ENCODE assay signal across 8 cellular contexts in the genomic region with DNA sequence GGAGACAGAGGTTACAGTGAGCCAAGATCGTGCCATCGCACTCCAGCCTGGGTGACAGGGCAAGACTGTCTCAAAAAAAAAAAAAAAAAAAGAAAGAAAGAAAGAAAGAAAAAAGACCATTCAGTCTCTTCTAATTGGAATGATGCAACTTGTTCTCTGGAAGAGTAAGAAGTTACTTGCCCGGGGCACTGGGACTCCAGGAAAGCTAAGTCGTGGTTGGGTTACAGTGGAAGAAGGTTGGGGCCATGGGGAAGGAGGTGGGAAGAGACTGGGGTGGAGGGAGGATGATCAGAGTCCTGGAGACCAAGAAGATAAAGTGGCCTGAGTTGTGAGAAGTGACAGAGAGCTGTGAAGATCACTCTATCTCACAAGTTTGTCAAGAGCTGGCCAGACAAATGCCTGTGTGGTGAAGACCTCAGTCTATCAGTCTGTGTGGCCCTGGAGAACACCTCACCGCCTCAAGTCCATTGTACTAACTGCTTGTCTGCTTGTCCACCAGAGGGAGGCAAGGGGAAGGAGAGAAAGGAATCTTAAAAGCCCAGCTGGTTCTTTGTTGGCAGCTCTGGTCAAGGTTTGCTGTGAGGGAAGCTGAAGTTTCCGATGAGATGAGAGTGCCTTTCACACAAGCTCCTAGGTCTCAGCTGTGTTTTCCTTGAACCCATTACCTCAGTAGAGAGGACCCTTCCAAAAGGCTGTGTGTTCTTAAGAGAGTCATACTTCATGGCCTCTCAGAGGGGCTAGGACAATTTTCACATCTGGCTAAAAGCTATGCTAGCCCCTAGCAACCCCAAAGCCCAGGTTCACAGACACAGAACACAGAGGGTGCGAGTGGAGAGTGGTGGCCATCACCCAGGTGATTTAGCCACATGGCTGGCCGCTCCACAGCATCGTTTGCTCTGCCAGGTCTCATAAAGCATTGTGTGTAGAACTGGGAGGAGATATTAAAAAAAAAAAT.
DNase-seq lines count a peak whose midpoint lies in the region; ATAC-seq, FAIRE-seq and TF ChIP-seq lines count a peak whose summit lies in the region.

No MANE protein-coding gene starts in this region.

- H3K36me3 ChIP-seq in testis (ENCODE audit: low read depth, missing control alignments) = no peaks in the 10 kb centered on the region

- intact Hi-C loops in testis (cut with DNase I; ENCODE audit: low total_unique reads) = no loop called here

- no peak for TF ChIP-seq POLR2A in testis (IDR thresholded peaks at IDR 0.05)
- no peak for TF ChIP-seq POLR2A in GM12891 (IDR thresholded peaks at IDR 0.05; ENCODE audit: low read depth, low read length)

- FAIRE-seq in GM12891 (lab: Jason Lieb, UNC) = no peak

- TF ChIP-seq CTCF in AG04449 (IDR thresholded peaks at IDR 0.05; ENCODE audit: insufficient read depth, low read length, missing control alignments) = peak; percentile 79
- TF ChIP-seq CTCF in testis (IDR thresholded peaks at IDR 0.05) = peak in 2 of 3 experiments; percentile 26 to 46

- ATAC-seq in GM18868 (IDR thresholded peaks at IDR 0.05; ENCODE audit: unreplicated experiment) (peak; percentile 71), GM19455 (IDR thresholded peaks at IDR 0.05; ENCODE audit: unreplicated experiment) (no peak)

- H3K4me3 ChIP-seq in AG04449 (ENCODE audit: low read depth, low read length) (no peak overlapping the region), testis (no peak overlapping the region)

- H3K27ac ChIP-seq in testis = no peak overlapping the region

- H3K9me3 ChIP-seq in testis = no peaks in the 10 kb centered on the region

- 63 to 71% methylated on average over 9 of the region's 9 CpGs for WGBS in testis, 2 donors

- CTCF ChIA-PET in AG04449 (lab: Yijun Ruan, JAX) = interaction anchor here (0.7 to 5.6 kb wide), 34 partner anchors 10 to 770 kb away, joined by 3 to 84 read pairs (median 4); no protein-coding TSS in a partner anchor

- DNase-seq in AG04449 (ENCODE audit: low read depth, low spot score) = peak; percentile 37
- peak; percentile 85 for DNase-seq in NCI-H146 (lab: John Stamatoyannopoulos, UW)
- peak; percentile 63 for DNase-seq in amniotic stem cell (lab: John Stamatoyannopoulos, UW)
- DNase-seq in hippocampal formation (lab: John Stamatoyannopoulos, UW) = peak; percentile 50 to 68
- DNase-seq in testis = peak; percentile 61
- no peak for DNase-seq in GM12891 (ENCODE audit: insufficient read length, low spot score)

- POLR2A ChIA-PET in AG04449 (lab: Yijun Ruan, JAX) = interaction anchor here (0.9 kb wide), 1 partner anchor 13 kb away, joined by 3 read pairs; no protein-coding TSS in a partner anchor

- H3K27me3 ChIP-seq in testis = no peaks in the 10 kb centered on the region

- H3K4me1 ChIP-seq in testis = no peaks in the 10 kb centered on the region

TF ChIP-seq in GM12891, 5 proteins besides CTCF, POLR2A, EP300 and RAD21:
- no peak for TF ChIP-seq TAF1 (IDR thresholded peaks at IDR 0.05; ENCODE audit: low read depth, low read length)
- TF ChIP-seq SPI1 (IDR thresholded peaks at IDR 0.05; ENCODE audit: low read depth, low read length) = no peak
- no peak for TF ChIP-seq POU2F2 (IDR thresholded peaks at IDR 0.05; ENCODE audit: low read depth, low read length)
- TF ChIP-seq POLR2AphosphoS5 (IDR thresholded peaks at IDR 0.05; ENCODE audit: low read depth, low read length) = no peak
- TF ChIP-seq PAX5 (IDR thresholded peaks at IDR 0.05; ENCODE audit: insufficient read depth, low read length, severe bottlenecking) = no peak
